Comparison of ENCODE assay signal across 1 cellular context in genomic region chr1:56645663-56646330, GRCh38.
TF ChIP-seq lines count a peak whose summit lies in the region.

No MANE protein-coding gene starts in this region.

TF ChIP-seq in HepG2, 621 proteins besides CTCF, POLR2A, EP300 and RAD21 (continued from another document):
- peak; percentile 31; the same call in 1 of the 2 replicates for TF ChIP-seq PHF21A (CRISPR knock-in tag; IDR thresholded peaks at IDR 0.05)
- TF ChIP-seq SMYD3 (CRISPR knock-in tag; IDR thresholded peaks at IDR 0.05) = 0 out of 2 replicates have a peak, but pooled peaks have one; percentile 11
- TF ChIP-seq DNMT3B (CRISPR knock-in tag; conservative IDR thresholded peaks at IDR 0.05) = no peak
- TF ChIP-seq ZFP90 (CRISPR knock-in tag; IDR thresholded peaks at IDR 0.05; ENCODE audit: borderline replicate concordance) = 0 out of 2 replicates have a peak, but pooled peaks have one; percentile 54
- no peak for TF ChIP-seq ATF7-NPFF (CRISPR knock-in tag; IDR thresholded peaks at IDR 0.05; ENCODE audit: low read depth)
TF ChIP-seq in HepG2: peak in this region for 28.
